ENCODE assay signal across 2 cellular contexts in genomic region chr4:177441803-177442622, GRCh38.
TF ChIP-seq lines count a peak whose summit lies in the region.

AGA (minus strand) TSS chr4:177442437; CDS start chr4:177442375, 62 bp downstream.

TF ChIP-seq in IMR-90, 13 proteins besides CTCF, POLR2A, EP300 and RAD21 (continued from another document):
- TF ChIP-seq USF2 (IDR thresholded peaks at IDR 0.05; ENCODE audit: low read depth, low read length) (peak; percentile 75), CEBPB (IDR thresholded peaks at IDR 0.05; ENCODE audit: low read depth, low read length) (0 out of 2 replicates have a peak, but pooled peaks have one; percentile 14), RCOR1 (IDR thresholded peaks at IDR 0.05; ENCODE audit: insufficient replicate concordance, low read length) (peak; percentile 49), MAFK (IDR thresholded peaks at IDR 0.05; ENCODE audit: low read depth, low read length) (no peak), SMC3 (IDR thresholded peaks at IDR 0.05; ENCODE audit: low read depth, low read length) (no peak)
TF ChIP-seq in IMR-90: peak in this region for 6.

TF ChIP-seq in PFSK-1, 5 proteins besides CTCF, POLR2A, EP300 and RAD21 (continued from another document):
- TF ChIP-seq REST (IDR thresholded peaks at IDR 0.05; ENCODE audit: insufficient read depth in 1 of 2, low read depth in 2 of 2, low read length in 2 of 2): peak in 1 of 2 experiments; percentile 62; a peak in 1 of 4 replicates
- TF ChIP-seq TAF1 (IDR thresholded peaks at IDR 0.05; ENCODE audit: borderline replicate concordance, insufficient read depth, low read length): peak; percentile 60; the same call in 1 of the 2 replicates
- peak; percentile 62 for TF ChIP-seq FOXP2 (optimal IDR thresholded peaks at IDR 0.05; ENCODE audit: borderline replicate concordance, extremely low read depth, extremely low read length, insufficient read depth)
- TF ChIP-seq POLR2AphosphoS5 (IDR thresholded peaks at IDR 0.05; ENCODE audit: low read depth, low read length): peak; percentile 99
